Comparison of ENCODE assay signal across 1 cellular context in the genomic region with DNA sequence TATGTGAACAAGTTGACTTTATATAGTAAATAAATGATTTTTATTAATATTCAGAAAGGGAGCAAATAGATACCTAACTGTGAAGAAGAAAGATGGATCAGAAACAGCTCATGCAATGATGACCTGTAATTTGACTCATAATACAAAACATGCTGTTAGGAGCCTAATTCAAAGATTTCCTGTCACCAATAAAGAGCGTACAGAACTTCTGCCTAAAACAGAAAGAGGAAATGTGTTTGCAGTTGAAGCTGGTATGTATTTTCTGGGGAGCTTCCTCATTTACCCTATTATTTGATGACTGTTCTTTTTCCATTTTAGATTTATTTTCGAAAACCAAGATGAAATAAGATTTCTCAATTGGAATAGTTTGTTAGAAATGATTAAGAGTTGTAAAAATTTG.
TF ChIP-seq lines count a peak whose summit lies in the region.

No MANE protein-coding gene starts in this region.

TF ChIP-seq in SK-N-SH, 30 proteins besides CTCF, POLR2A, EP300 and RAD21 (continued from another document):
- TF ChIP-seq, protein P1, sequence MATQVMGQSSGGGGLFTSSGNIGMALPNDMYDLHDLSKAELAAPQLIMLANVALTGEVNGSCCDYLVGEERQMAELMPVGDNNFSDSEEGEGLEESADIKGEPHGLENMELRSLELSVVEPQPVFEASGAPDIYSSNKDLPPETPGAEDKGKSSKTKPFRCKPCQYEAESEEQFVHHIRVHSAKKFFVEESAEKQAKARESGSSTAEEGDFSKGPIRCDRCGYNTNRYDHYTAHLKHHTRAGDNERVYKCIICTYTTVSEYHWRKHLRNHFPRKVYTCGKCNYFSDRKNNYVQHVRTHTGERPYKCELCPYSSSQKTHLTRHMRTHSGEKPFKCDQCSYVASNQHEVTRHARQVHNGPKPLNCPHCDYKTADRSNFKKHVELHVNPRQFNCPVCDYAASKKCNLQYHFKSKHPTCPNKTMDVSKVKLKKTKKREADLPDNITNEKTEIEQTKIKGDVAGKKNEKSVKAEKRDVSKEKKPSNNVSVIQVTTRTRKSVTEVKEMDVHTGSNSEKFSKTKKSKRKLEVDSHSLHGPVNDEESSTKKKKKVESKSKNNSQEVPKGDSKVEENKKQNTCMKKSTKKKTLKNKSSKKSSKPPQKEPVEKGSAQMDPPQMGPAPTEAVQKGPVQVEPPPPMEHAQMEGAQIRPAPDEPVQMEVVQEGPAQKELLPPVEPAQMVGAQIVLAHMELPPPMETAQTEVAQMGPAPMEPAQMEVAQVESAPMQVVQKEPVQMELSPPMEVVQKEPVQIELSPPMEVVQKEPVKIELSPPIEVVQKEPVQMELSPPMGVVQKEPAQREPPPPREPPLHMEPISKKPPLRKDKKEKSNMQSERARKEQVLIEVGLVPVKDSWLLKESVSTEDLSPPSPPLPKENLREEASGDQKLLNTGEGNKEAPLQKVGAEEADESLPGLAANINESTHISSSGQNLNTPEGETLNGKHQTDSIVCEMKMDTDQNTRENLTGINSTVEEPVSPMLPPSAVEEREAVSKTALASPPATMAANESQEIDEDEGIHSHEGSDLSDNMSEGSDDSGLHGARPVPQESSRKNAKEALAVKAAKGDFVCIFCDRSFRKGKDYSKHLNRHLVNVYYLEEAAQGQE (IDR thresholded peaks at IDR 0.05; ENCODE audit: low read depth, low read length) = no peak
- no peak for TF ChIP-seq FOSL2 (IDR thresholded peaks at IDR 0.05; ENCODE audit: borderline replicate concordance, low read depth)
- no peak for TF ChIP-seq ELF1 (IDR thresholded peaks at IDR 0.05)
TF ChIP-seq in SK-N-SH: peak in this region for 0.
